In genomic region chr6:4136354-4136831, GRCh38 we compare ENCODE assay signal across 8 cellular contexts. TPM values are rescaled to one million over a fixed set of nuclear protein-coding genes. Genes with fewer than 3 reads are reported as not detected.
A peak's percentile ranks its signal among the peaks of the same experiment; 100 is the strongest.
DNase-seq lines count a peak whose midpoint lies in the region; ATAC-seq and TF ChIP-seq lines count a peak whose summit lies in the region.

No MANE protein-coding gene starts in this region.

- H3K27me3 ChIP-seq in AG04450 (ENCODE audit: control insufficient read depth, insufficient read depth, low read length): peaks cover 4% of the 10 kb centered on the region

- peaks cover 0 to 12% (median 0%) of the 10 kb centered on the region in 7 donors for H3K9me3 Mint-ChIP-seq in naive B cell

- DNase-seq in AG04450 (ENCODE audit: low read depth, low spot score): no peak
- DNase-seq in coronary artery (ENCODE audit: low spot score): no peak
- DNase-seq in naive B cell: no peak
- DNase-seq in NCI-H2196 (lab: John Stamatoyannopoulos, UW; ENCODE audit: unreplicated experiment): no peak
- no peak for DNase-seq in NCI-H187 treated with DMSO at 0.1 percent for 48 hours (lab: John Stamatoyannopoulos, UW)
- DNase-seq in stimulated activated naive CD4-positive, alpha-beta T cell (lab: John Stamatoyannopoulos, UW): no peak

- H3K4me3 Mint-ChIP-seq in naive B cell: peak overlapping the region; percentile 84 to 93 (median 90)

- H3K27ac ChIP-seq in AG04450 (ENCODE audit: low read depth, low read length) (peak overlapping the region; percentile 54), KOPT-K1 (ENCODE audit: low read depth, low read length, poor library complexity, severe bottlenecking) (peak overlapping the region; percentile 63), coronary artery (peak overlapping the region; percentile 90 to 96)

- ATAC-seq in naive B cell (ENCODE audit: low read depth in 2 of 2): no peak
- ATAC-seq in HG03442 (IDR thresholded peaks at IDR 0.05; ENCODE audit: unreplicated experiment): no peak

- H3K27ac Mint-ChIP-seq in naive B cell: peak overlapping the region in 4 of 6 donors; percentile 15 to 77 (median 32)

- no peaks in the 10 kb centered on the region for H3K27me3 Mint-ChIP-seq in naive B cell

- H3K9me3 ChIP-seq in AG04450 (ENCODE audit: control insufficient read depth, insufficient read depth, low read length): no peaks in the 10 kb centered on the region; the same call in none of the 2 replicates
- peaks cover 12% of the 10 kb centered on the region for H3K9me3 ChIP-seq in KOPT-K1 (ENCODE audit: insufficient read depth, low read length, poor library complexity, severe bottlenecking)

- peaks cover 14 to 27% (median 25%) of the 10 kb centered on the region in 3 donors for H3K4me1 Mint-ChIP-seq in naive B cell

- CTCF ChIA-PET in AG04450 (lab: Charles Lee): interaction anchor here (1.0 to 3.6 kb wide), 4 partner anchors 17 to 81 kb away, joined by 3 to 14 read pairs (median 10); no protein-coding TSS in a partner anchor

- POLR2A ChIA-PET in AG04450 (lab: Yijun Ruan, JAX): interaction anchor here (0.6 to 1.4 kb wide), 5 partner anchors 9 to 749 kb away, joined by 3 to 6 read pairs (median 4); no protein-coding TSS in a partner anchor

- peaks cover 17% of the 10 kb centered on the region for H3K36me3 ChIP-seq in KOPT-K1 (ENCODE audit: insufficient read depth, low read length)

- peak overlapping the region; percentile 74 for H3K4me3 ChIP-seq in AG04450 (ENCODE audit: low read depth, low read length)
- H3K4me3 ChIP-seq in coronary artery: peak overlapping the region; percentile 93

- TF ChIP-seq CTCF in AG04450 (IDR thresholded peaks at IDR 0.05; ENCODE audit: low read depth, low read length) (no peak), coronary artery (IDR thresholded peaks at IDR 0.05) (no peak)

- H3K36me3 Mint-ChIP-seq in naive B cell: peaks cover 15 to 18% of the 10 kb centered on the region in 2 donors

RNA-seq across cellular contexts. Expression of gene ECI2, which starts 1.0 kb away (rescaled TPM):
- polyA plus RNA-seq in AG04450 (2011; rRNA removed): 83.7 and 88.4 TPM in 2 replicates
- 44.8 and 49.7 TPM in 2 replicates for polyA minus RNA-seq in AG04450 (2011; rRNA and poly(A)+ RNA removed)
- 10 to 100 TPM; 25.5 to 64.8 (median 47.7) TPM for polyA plus RNA-seq in naive B cell (ENCODE audit: low read depth in 6 of 6)

RNA-seq across cellular contexts. Expression of gene FAM217A, which starts 57.5 kb away (rescaled TPM):
- not detected in 2 replicates for polyA plus RNA-seq in AG04450 (2011; rRNA removed)
- polyA minus RNA-seq in AG04450 (2011; rRNA and poly(A)+ RNA removed): not detected in 2 replicates
- polyA plus RNA-seq in naive B cell (ENCODE audit: low read depth in 6 of 6): not detected
